24 cellular contexts compared by ENCODE assay signal in genomic region chr6:1705183-1705582, GRCh38.
"Had no signal": no experiment of that assay in that cellular context is flagged by ENCODE, and none has a peak within 500 bp of the region (broad histone marks: within the 10 kb centered on the region; RNA-seq: fewer than 3 reads in every experiment).

No MANE protein-coding gene starts in this region.

- H3K27ac ChIP-seq: SJCRH30, SK-N-MC had no signal

- H3K4me3 ChIP-seq: SJCRH30, SK-N-MC had no signal

- H3K4me1 ChIP-seq: SJCRH30 had no signal

- H3K9me3 ChIP-seq: SJCRH30 had no signal

- DNase-seq: activated CD4-positive, alpha-beta memory T cell treated with anti-CD3 and anti-CD28 coated beads for 36 hours; activated CD4-positive, alpha-beta T cell treated with anti-CD3 and anti-CD28 coated beads for 36 hours; activated CD4-positive, alpha-beta T cell treated with anti-CD3 and anti-CD28 coated beads, Interleukin-2, amount 10 ng/mL, durations not matched to agents 7 days and 5 days; activated CD8-positive, alpha-beta memory T cell treated with anti-CD3 and anti-CD28 coated beads, Interleukin-2, amount 50 U/mL, for 4 hours; activated naive CD4-positive, alpha-beta T cell treated with anti-CD3 and anti-CD28 coated beads, Interleukin-2, amount 10 ng/mL, durations not matched to agents 7 days and 5 days; activated naive CD8-positive, alpha-beta T cell treated with anti-CD3 and anti-CD28 coated beads, Interleukin-2, amount 50 U/mL, for 24 hours; activated T-cell treated with anti-CD3 and anti-CD28 coated beads for 4 hours; activated T-cell treated with anti-CD3 and anti-CD28 coated beads, Interleukin-2, amount 50 U/mL, for 4 hours; anterior cingulate cortex; central memory CD4-positive, alpha-beta T cell; Karpas-422; NCI-H1105; NCI-H1417 treated with DMSO at 0.1 percent for 48 hours; NCI-H187 treated with DMSO at 0.1 percent for 48 hours; NCI-H2081; NCI-H345; NCI-H526 treated with DMSO at 0.1 percent for 48 hours; NCI-H774; SHP77; SJCRH30 had no signal

- H3K36me3 ChIP-seq: SJCRH30 had no signal

- ATAC-seq: activated CD4-positive, alpha-beta T cell treated with anti-CD3 and anti-CD28 coated beads for 36 hours; activated CD4-positive, CD25-positive, alpha-beta regulatory T cell treated with anti-CD3 and anti-CD28 coated beads, Interleukin-2, amount 50 U/mL, for 24 hours; activated naive CD8-positive, alpha-beta T cell treated with anti-CD3 and anti-CD28 coated beads, Interleukin-2, amount 50 U/mL, for 24 hours; activated T-cell treated with anti-CD3 and anti-CD28 coated beads, Interleukin-2, amount 50 U/mL, for 4 hours; Panc1; WTC11 had no signal

- H3K27me3 ChIP-seq: SJCRH30 had no signal
